28 cellular contexts compared by ENCODE assay signal in the genomic region with DNA sequence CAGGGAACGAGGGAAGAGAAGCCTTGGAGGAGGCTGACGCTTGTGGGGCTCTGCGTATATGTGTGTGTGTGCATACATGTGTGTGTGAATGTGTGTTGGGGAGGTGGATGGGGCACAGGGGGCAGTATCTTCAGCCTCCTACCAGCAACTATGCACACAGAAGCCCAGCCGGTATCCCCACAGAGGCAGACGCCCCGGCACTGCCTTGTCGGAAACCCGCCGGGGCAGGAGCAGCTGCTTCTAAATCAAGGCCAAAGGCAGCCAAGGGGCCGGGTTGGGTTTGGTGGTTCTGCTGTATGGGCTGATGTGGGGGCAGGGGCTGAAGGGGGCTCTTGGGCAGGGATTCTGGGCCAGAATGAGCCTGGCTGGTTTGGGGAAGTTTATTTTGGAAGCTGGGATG. TPM values are rescaled to one million over a fixed set of nuclear protein-coding genes. Genes with fewer than 3 reads are reported as not detected.
"Had no signal": no experiment of that assay in that cellular context is flagged by ENCODE, and none has a peak within 500 bp of the region (broad histone marks: within the 10 kb centered on the region; RNA-seq: fewer than 3 reads in every experiment).

No MANE protein-coding gene starts in this region.

- H3K27ac Mint-ChIP-seq: activated CD4-positive, alpha-beta memory T cell treated with anti-CD3 and anti-CD28 coated beads, Interleukin-2, amount 10 ng/mL, durations not matched to agents 7 days and 5 days; activated CD4-positive, alpha-beta T cell treated with anti-CD3 and anti-CD28 coated beads, Interleukin-2, amount 10 ng/mL, durations not matched to agents 7 days and 5 days; activated naive CD8-positive, alpha-beta T cell treated with anti-CD3 and anti-CD28 coated beads, Interleukin-2, amount 10 ng/mL, durations not matched to agents 7 days and 5 days; activated T-helper 17 cell treated with anti-CD3 and anti-CD28 coated beads, Interleukin-2, amount 50 U/mL, for 72 hours; T-cell had no signal

- H3K36me3 ChIP-seq: adrenal gland, breast epithelium had no signal

- DNase-seq: activated CD4-positive, alpha-beta memory T cell treated with anti-CD3 and anti-CD28 coated beads, Interleukin-2, amount 10 ng/mL, durations not matched to agents 7 days and 5 days; activated CD4-positive, alpha-beta T cell treated with anti-CD3 and anti-CD28 coated beads, Interleukin-2, amount 10 ng/mL, durations not matched to agents 7 days and 5 days; activated CD4-positive, CD25-positive, alpha-beta regulatory T cell; activated gamma-delta T cell; activated naive CD4-positive, alpha-beta T cell treated with anti-CD3 and anti-CD28 coated beads, Interleukin-2, amount 50 U/mL, for 16 hours; activated naive CD8-positive, alpha-beta T cell treated with anti-CD3 and anti-CD28 coated beads, Interleukin-2, amount 10 ng/mL, durations not matched to agents 7 days and 5 days; activated T-cell treated with anti-CD3 and anti-CD28 coated beads for 4 hours; activated T-cell treated with anti-CD3 and anti-CD28 coated beads, Interleukin-2, amount 50 U/mL, for 48 hours; adrenal gland; anterior cingulate cortex; caudate nucleus; NCI-H1930; NCI-H2171; NCI-H446 treated with DMSO at 0.1 percent for 48 hours; NCI-H526 treated with DMSO at 0.1 percent for 48 hours; NCI-H82; OCI-M1; RPMI8226; T-cell; T-helper 2 cell; T1000 had no signal

- H3K4me3 Mint-ChIP-seq: activated CD4-positive, alpha-beta memory T cell treated with anti-CD3 and anti-CD28 coated beads, Interleukin-2, amount 10 ng/mL, durations not matched to agents 7 days and 5 days; activated CD4-positive, alpha-beta T cell treated with anti-CD3 and anti-CD28 coated beads, Interleukin-2, amount 10 ng/mL, durations not matched to agents 7 days and 5 days; activated naive CD8-positive, alpha-beta T cell treated with anti-CD3 and anti-CD28 coated beads, Interleukin-2, amount 10 ng/mL, durations not matched to agents 7 days and 5 days; activated T-helper 17 cell treated with anti-CD3 and anti-CD28 coated beads, Interleukin-2, amount 50 U/mL, for 72 hours; T-cell had no signal

- FAIRE-seq: TTC549 had no signal

- H3K9me3 ChIP-seq: adrenal gland, breast epithelium had no signal

- H3K4me1 ChIP-seq: adrenal gland, breast epithelium had no signal

- ATAC-seq: activated T-helper 17 cell treated with anti-CD3 and anti-CD28 coated beads, Interleukin-2, amount 50 U/mL, for 72 hours; Panc1; Right ventricle myocardium inferior; T-cell had no signal

- H3K36me3 Mint-ChIP-seq: activated naive CD8-positive, alpha-beta T cell treated with anti-CD3 and anti-CD28 coated beads, Interleukin-2, amount 10 ng/mL, durations not matched to agents 7 days and 5 days; T-cell had no signal

- H3K27ac ChIP-seq: adrenal gland, breast epithelium, SK-N-MC had no signal

- H3K4me1 Mint-ChIP-seq: activated CD4-positive, alpha-beta memory T cell treated with anti-CD3 and anti-CD28 coated beads, Interleukin-2, amount 10 ng/mL, durations not matched to agents 7 days and 5 days; activated CD4-positive, alpha-beta T cell treated with anti-CD3 and anti-CD28 coated beads, Interleukin-2, amount 10 ng/mL, durations not matched to agents 7 days and 5 days; activated T-helper 17 cell treated with anti-CD3 and anti-CD28 coated beads, Interleukin-2, amount 50 U/mL, for 72 hours; T-cell had no signal

- H3K9me3 Mint-ChIP-seq: activated CD4-positive, alpha-beta memory T cell treated with anti-CD3 and anti-CD28 coated beads, Interleukin-2, amount 10 ng/mL, durations not matched to agents 7 days and 5 days; activated CD4-positive, alpha-beta T cell treated with anti-CD3 and anti-CD28 coated beads, Interleukin-2, amount 10 ng/mL, durations not matched to agents 7 days and 5 days; activated naive CD8-positive, alpha-beta T cell treated with anti-CD3 and anti-CD28 coated beads, Interleukin-2, amount 10 ng/mL, durations not matched to agents 7 days and 5 days; activated T-helper 17 cell treated with anti-CD3 and anti-CD28 coated beads, Interleukin-2, amount 50 U/mL, for 72 hours; T-cell had no signal

- H3K4me3 ChIP-seq: adrenal gland, breast epithelium, SK-N-MC had no signal

- H3K27me3 ChIP-seq: adrenal gland, breast epithelium had no signal

RNA-seq across cellular contexts. Expression of a gene that starts 10.8 kb away (rescaled TPM):
- total RNA-seq: activated CD4-positive, alpha-beta memory T cell treated with anti-CD3 and anti-CD28 coated beads, Interleukin-2, amount 10 ng/mL, durations not matched to agents 7 days and 5 days; activated CD4-positive, alpha-beta T cell treated with anti-CD3 and anti-CD28 coated beads, Interleukin-2, amount 10 ng/mL, durations not matched to agents 7 days and 5 days; activated CD8-positive, alpha-beta memory T cell treated with anti-CD3 and anti-CD28 coated beads for 36 hours; activated naive CD8-positive, alpha-beta T cell treated with anti-CD3 and anti-CD28 coated beads, Interleukin-2, amount 10 ng/mL, durations not matched to agents 7 days and 5 days; activated T-helper 17 cell treated with anti-CD3 and anti-CD28 coated beads, Interleukin-2, amount 50 U/mL, for 72 hours; Right ventricle myocardium inferior; T-cell had no signal
